18 cellular contexts compared by ENCODE assay signal in genomic region chr3:58077586-58078285, GRCh38.
DNase-seq lines count a peak whose midpoint lies in the region; ATAC-seq and TF ChIP-seq lines count a peak whose summit lies in the region.
"Had no signal": no experiment of that assay in that cellular context is flagged by ENCODE, and none has a peak within 500 bp of the region (broad histone marks: within the 10 kb centered on the region; RNA-seq: fewer than 3 reads in every experiment).

No MANE protein-coding gene starts in this region.

- peaks cover 48% of the 10 kb centered on the region for H3K4me1 Mint-ChIP-seq in activated CD4-positive, alpha-beta T cell treated with anti-CD3 and anti-CD28 coated beads for 36 hours
- peaks cover 20% of the 10 kb centered on the region for H3K4me1 Mint-ChIP-seq in stimulated activated effector memory CD8-positive, alpha-beta T cell treated with anti-CD3 and anti-CD28 coated beads, Interleukin-12 subunit alpha, Interleukin-12 subunit beta, amount 100 ng/mL, for 72 hours

- peaks cover 18% of the 10 kb centered on the region for H3K36me3 Mint-ChIP-seq in activated CD4-positive, alpha-beta T cell treated with anti-CD3 and anti-CD28 coated beads for 36 hours (ENCODE audit: low read depth)
- peaks cover 15% of the 10 kb centered on the region for H3K36me3 Mint-ChIP-seq in stimulated activated effector memory CD8-positive, alpha-beta T cell treated with anti-CD3 and anti-CD28 coated beads, Interleukin-12 subunit alpha, Interleukin-12 subunit beta, amount 100 ng/mL, for 72 hours

- H3K9me3 ChIP-seq in HEK293 (ENCODE audit: control insufficient read depth, insufficient read depth, low read depth, low read length), result no peaks in the 10 kb centered on the region
- H3K9me3 ChIP-seq in ascending aorta, result no peaks in the 10 kb centered on the region

- intact Hi-C loops in activated CD4-positive, alpha-beta T cell treated with anti-CD3 and anti-CD28 coated beads for 36 hours (cut with DNase I, micrococcal nuclease), result loop anchor here in 1 of 2 experiments (2.0 kb wide), 1 partner anchor 43 kb away; no protein-coding TSS in a partner anchor
- intact Hi-C loops in ascending aorta (cut with DNase I), result no loop called here

- H3K4me3 ChIP-seq in HEK293 (ENCODE audit: low read depth, low read length), result no peak overlapping the region
- H3K4me3 ChIP-seq in ascending aorta, result no peak overlapping the region
- H3K4me3 ChIP-seq: BLaER1, GM23338 had no signal

- DNase-seq in activated CD4-positive, alpha-beta T cell treated with anti-CD3 and anti-CD28 coated beads for 36 hours, result no peak
- DNase-seq in activated CD4-positive, alpha-beta T cell treated with anti-CD3 and anti-CD28 coated beads for 4 hours, result no peak
- DNase-seq in ascending aorta (ENCODE audit: low spot score in 2 of 2), result peak in 1 of 2 donors; percentile 34
- no peak for DNase-seq in stimulated activated effector memory CD8-positive, alpha-beta T cell treated with anti-CD3 and anti-CD28 coated beads, Interleukin-12 subunit alpha, Interleukin-12 subunit beta, amount 100 ng/mL, for 72 hours (ENCODE audit: low spot score in 2 of 2)
- no peak for DNase-seq in NCI-H2171 treated with DMSO at 0.1 percent for 48 hours (lab: John Stamatoyannopoulos, UW)
- DNase-seq: DMS 273 treated with DMSO at 0.1 percent for 48 hours, EL, NCI-H1436 treated with DMSO at 0.1 percent for 48 hours, NCI-H2029 treated with DMSO at 0.1 percent for 48 hours, NCI-H524, SHP77 treated with DMSO at 0.1 percent for 48 hours had no signal

- no peak overlapping the region for H3K27ac Mint-ChIP-seq in activated CD4-positive, alpha-beta T cell treated with anti-CD3 and anti-CD28 coated beads for 36 hours
- H3K27ac Mint-ChIP-seq in stimulated activated effector memory CD8-positive, alpha-beta T cell treated with anti-CD3 and anti-CD28 coated beads, Interleukin-12 subunit alpha, Interleukin-12 subunit beta, amount 100 ng/mL, for 72 hours, result no peak overlapping the region
- H3K27ac Mint-ChIP-seq: GM23338 had no signal

- TF ChIP-seq CTCF in HEK293 (tag by site-specific recombination; IDR thresholded peaks at IDR 0.05), result no peak
- TF ChIP-seq CTCF in ascending aorta (IDR thresholded peaks at IDR 0.05), result no peak

- no peaks in the 10 kb centered on the region for H3K27me3 Mint-ChIP-seq in activated CD4-positive, alpha-beta T cell treated with anti-CD3 and anti-CD28 coated beads for 36 hours

- H3K27me3 ChIP-seq in ascending aorta, result no peaks in the 10 kb centered on the region
- H3K27me3 ChIP-seq: BLaER1 had no signal

- peaks cover 0 to 44% of the 10 kb centered on the region in 2 experiments; a peak in 2 of 3 replicates for H3K36me3 ChIP-seq in HEK293 (ENCODE audit: control insufficient read depth in 2 of 2, insufficient read depth in 1 of 2, low read length in 2 of 2)
- peaks cover 18 to 30% of the 10 kb centered on the region in 2 donors for H3K36me3 ChIP-seq in ascending aorta

- CTCF ChIA-PET in activated CD4-positive, alpha-beta T cell treated with anti-CD3 and anti-CD28 coated beads for 36 hours (lab: Charles Lee), result no interaction called here
- CTCF ChIA-PET in HEK293 (lab: Yijun Ruan, JAX), result no interaction called here

- no peak overlapping the region for H3K27ac ChIP-seq in HEK293 (ENCODE audit: extremely low read depth, low read depth, low read length)
- H3K27ac ChIP-seq in ascending aorta, result peak overlapping the region; percentile 10 to 22
- H3K27ac ChIP-seq: BLaER1, KMS-11 had no signal

- H3K4me3 Mint-ChIP-seq in activated CD4-positive, alpha-beta T cell treated with anti-CD3 and anti-CD28 coated beads for 36 hours, result no peak overlapping the region
- no peak overlapping the region for H3K4me3 Mint-ChIP-seq in stimulated activated effector memory CD8-positive, alpha-beta T cell treated with anti-CD3 and anti-CD28 coated beads, Interleukin-12 subunit alpha, Interleukin-12 subunit beta, amount 100 ng/mL, for 72 hours
- H3K4me3 Mint-ChIP-seq: GM23338 had no signal

- H3K9me3 Mint-ChIP-seq in activated CD4-positive, alpha-beta T cell treated with anti-CD3 and anti-CD28 coated beads for 36 hours (ENCODE audit: low read depth), result no peaks in the 10 kb centered on the region
- H3K9me3 Mint-ChIP-seq in stimulated activated effector memory CD8-positive, alpha-beta T cell treated with anti-CD3 and anti-CD28 coated beads, Interleukin-12 subunit alpha, Interleukin-12 subunit beta, amount 100 ng/mL, for 72 hours, result no peaks in the 10 kb centered on the region
- H3K9me3 Mint-ChIP-seq: GM23338 had no signal

- peak; percentile 45 for ATAC-seq in activated CD4-positive, alpha-beta T cell treated with anti-CD3 and anti-CD28 coated beads for 36 hours
- peak; percentile 63 for ATAC-seq in stimulated activated effector memory CD8-positive, alpha-beta T cell treated with anti-CD3 and anti-CD28 coated beads, Interleukin-12 subunit alpha, Interleukin-12 subunit beta, amount 100 ng/mL, for 72 hours
- ATAC-seq in HG02885 (IDR thresholded peaks at IDR 0.05; ENCODE audit: poor library complexity, unreplicated experiment) (no peak), HG02623 (IDR thresholded peaks at IDR 0.05; ENCODE audit: unreplicated experiment) (no peak)
- ATAC-seq: GM23338, HCT116 had no signal

- H3K4me1 ChIP-seq in HEK293 (ENCODE audit: control insufficient read depth, insufficient read depth, low read length), result no peaks in the 10 kb centered on the region
- peaks cover 12 to 34% of the 10 kb centered on the region in 2 donors for H3K4me1 ChIP-seq in ascending aorta

- POLR2A ChIA-PET in activated CD4-positive, alpha-beta T cell treated with anti-CD3 and anti-CD28 coated beads for 36 hours (lab: Charles Lee), result no interaction called here
- POLR2A ChIA-PET in HEK293 (lab: Yijun Ruan, JAX), result no interaction called here

TF ChIP-seq in HEK293, 187 proteins besides CTCF, POLR2A, EP300 and RAD21:
- no peak for TF ChIP-seq ZNF585B (tag by site-specific recombination; IDR thresholded peaks at IDR 0.05)
- TF ChIP-seq SP7 (tag by site-specific recombination; IDR thresholded peaks at IDR 0.05), result 0 out of 2 replicates have a peak, but pooled peaks have one; percentile 26

Comparison
In these comparisons a context has a peak if more than half of its experiments do, and no peak if none do; other contexts are left out.
1. ATAC-seq: peak in activated CD4-positive, alpha-beta T cell treated with anti-CD3 and anti-CD28 coated beads for 36 hours (single experiment) and stimulated activated effector memory CD8-positive, alpha-beta T cell treated with anti-CD3 and anti-CD28 coated beads, Interleukin-12 subunit alpha, Interleukin-12 subunit beta, amount 100 ng/mL, for 72 hours (single experiment); none in HG02885 (single experiment) and HG02623 (single experiment).